In genomic region chr11:67563354-67564114, GRCh38 we compare ENCODE assay signal across 10 cellular contexts. TPM values are rescaled to one million over a fixed set of nuclear protein-coding genes. Genes with fewer than 3 reads are reported as not detected.
DNase-seq lines count a peak whose midpoint lies in the region; ATAC-seq and TF ChIP-seq lines count a peak whose summit lies in the region.
"Had no signal": no experiment of that assay in that cellular context is flagged by ENCODE, and none has a peak within 500 bp of the region (broad histone marks: within the 10 kb centered on the region; RNA-seq: fewer than 3 reads in every experiment).

No MANE protein-coding gene starts in this region.

- POLR2A ChIA-PET in T-cell (lab: Charles Lee): no interaction called here

- no peak overlapping the region for H3K4me3 Mint-ChIP-seq in type B pancreatic cell
- no peak overlapping the region for H3K4me3 Mint-ChIP-seq in T-cell
- H3K4me3 Mint-ChIP-seq: immature natural killer cell had no signal

- H3K9me3 Mint-ChIP-seq in type B pancreatic cell (no peaks in the 10 kb centered on the region), T-cell (no peaks in the 10 kb centered on the region)

- CTCF ChIA-PET in T-cell (lab: Charles Lee): no interaction called here

- TF ChIP-seq CTCF in cardiac fibroblast (IDR thresholded peaks at IDR 0.05; ENCODE audit: low read depth, low read length) (no peak), type B pancreatic cell (conservative IDR thresholded peaks at IDR 0.05) (no peak)

- H3K27ac Mint-ChIP-seq in type B pancreatic cell: peak overlapping the region; percentile 9
- H3K27ac Mint-ChIP-seq in T-cell: no peak overlapping the region
- H3K27ac Mint-ChIP-seq: immature natural killer cell had no signal

- DNase-seq in HT1080 (ENCODE audit: low read depth) (peak; percentile 81), cardiac fibroblast (ENCODE audit: low read depth in 2 of 2) (peak; percentile 81 to 91), kidney tubule cell (ENCODE audit: low spot score) (peak; percentile 99), type B pancreatic cell (ENCODE audit: extremely low spot score, unreplicated experiment) (no peak), T-cell (no peak), OCI-M2 (lab: John Stamatoyannopoulos, UW; ENCODE audit: unreplicated experiment) (no peak)
- no peak for DNase-seq in activated effector memory CD4-positive, alpha-beta T cell treated with anti-CD3 and anti-CD28 coated beads, Interleukin-2, amount 50 U/mL, for 16 hours
- DNase-seq: immature natural killer cell, KBM-7 had no signal

- ATAC-seq in GM18868 (IDR thresholded peaks at IDR 0.05; ENCODE audit: unreplicated experiment): no peak
- no peak for ATAC-seq in T-cell (replicated peaks in 1 of 4)

- H3K4me1 Mint-ChIP-seq in type B pancreatic cell (ENCODE audit: unreplicated experiment) (peaks cover 10% of the 10 kb centered on the region), T-cell (peaks cover 0 to 3% (median 1%) of the 10 kb centered on the region in 3 donors)

- H3K4me3 ChIP-seq in cardiac fibroblast (replicated peaks in 1 of 2; ENCODE audit: low read depth in 2 of 2, low read length in 2 of 2): no peak overlapping the region

- no peaks in the 10 kb centered on the region for H3K36me3 Mint-ChIP-seq in type B pancreatic cell
- no peaks in the 10 kb centered on the region for H3K36me3 Mint-ChIP-seq in T-cell
- H3K36me3 Mint-ChIP-seq: immature natural killer cell had no signal

- H3K27me3 Mint-ChIP-seq in type B pancreatic cell: peaks cover 3% of the 10 kb centered on the region
- peaks cover 4 to 10% of the 10 kb centered on the region in 2 donors for H3K27me3 Mint-ChIP-seq in T-cell

RNA-seq across cellular contexts. Expression of gene GSTP1, which starts 20.1 kb away (rescaled TPM):
- total RNA-seq in HT1080 (2014; rRNA removed; shearing (Covaris generic)): 904 and 1,034 TPM in 2 replicates
- 447 and 524 TPM in 2 replicates for polyA plus RNA-seq in HT1080 (2015; cell fraction: cytosol; rRNA removed)
- polyA plus RNA-seq in HT1080 (2015; cell fraction: nucleus; rRNA removed): 287 and 326 TPM in 2 replicates
- total RNA-seq in type B pancreatic cell (ENCODE audit: low replicate concordance) (1,009 and 1,011 TPM in 2 replicates), T-cell (100 to 1,000 TPM in 3 of 5 donors, 10 to 100 TPM in 2; 68.3 to 200 (median 151) TPM)

RNA-seq across cellular contexts. Expression of gene CABP2, which starts 40.3 kb away (rescaled TPM):
- total RNA-seq in HT1080 (2014; rRNA removed; shearing (Covaris generic)): not detected in 2 replicates
- not detected in 2 replicates for polyA plus RNA-seq in HT1080 (2015; cell fraction: cytosol; rRNA removed)
- polyA plus RNA-seq in HT1080 (2015; cell fraction: nucleus; rRNA removed): not detected in 2 replicates
- total RNA-seq in type B pancreatic cell (ENCODE audit: low replicate concordance) (not detected in 2 replicates), T-cell (not detected)
- polyA plus RNA-seq: immature natural killer cell had no signal

RNA-seq across cellular contexts. Expression of gene NDUFV1, which starts 43.2 kb away (rescaled TPM):
- total RNA-seq in HT1080 (2014; rRNA removed; shearing (Covaris generic)): 202 and 217 TPM in 2 replicates
- 136 and 158 TPM in 2 replicates for polyA plus RNA-seq in HT1080 (2015; cell fraction: cytosol; rRNA removed)
- 321 and 330 TPM in 2 replicates for polyA plus RNA-seq in HT1080 (2015; cell fraction: nucleus; rRNA removed)
- total RNA-seq in type B pancreatic cell (ENCODE audit: low replicate concordance) (220 and 226 TPM in 2 replicates), T-cell (100 to 1,000 TPM; 199 to 250 (median 238) TPM)

RNA-seq across cellular contexts. Expression of gene CDK2AP2, which starts 55.6 kb away (rescaled TPM):
- total RNA-seq in HT1080 (2014; rRNA removed; shearing (Covaris generic)): 20.0 and 24.7 TPM in 2 replicates
- polyA plus RNA-seq in HT1080 (2015; cell fraction: cytosol; rRNA removed): 32.1 and 44.6 TPM in 2 replicates
- polyA plus RNA-seq in HT1080 (2015; cell fraction: nucleus; rRNA removed): 9.5 and 15.3 TPM in 2 replicates
- 34.9 and 37.5 TPM in 2 replicates for total RNA-seq in type B pancreatic cell (ENCODE audit: low replicate concordance)
- 10 to 100 TPM; 31.0 to 90.8 (median 79.9) TPM for total RNA-seq in T-cell

RNA-seq across cellular contexts. Expression of gene PITPNM1, which starts 58.4 kb away (rescaled TPM):
- 0.13 and 0.90 TPM in 2 replicates for total RNA-seq in HT1080 (2014; rRNA removed; shearing (Covaris generic))
- polyA plus RNA-seq in HT1080 (2015; cell fraction: cytosol; rRNA removed): 0.21 and 1.3 TPM in 2 replicates
- 0.33 and 0.41 TPM in 2 replicates for polyA plus RNA-seq in HT1080 (2015; cell fraction: nucleus; rRNA removed)
- total RNA-seq in type B pancreatic cell (ENCODE audit: low replicate concordance): 50.4 and 51.7 TPM in 2 replicates
- total RNA-seq in T-cell: 100 to 1,000 TPM in 4 of 5 donors, 10 to 100 TPM in 1; 74.2 to 167 (median 149) TPM

Comparison
In these comparisons a context has a peak if more than half of its experiments do, and no peak if none do; other contexts are left out.
1. DNase-seq: peak in HT1080 (single experiment), cardiac fibroblast (2 of 2) and kidney tubule cell (single experiment); none in type B pancreatic cell (single experiment), T-cell (0 of 34), activated effector memory CD4-positive, alpha-beta T cell treated with anti-CD3 and anti-CD28 coated beads, Interleukin-2, amount 50 U/mL, for 16 hours (single experiment) and OCI-M2 (single experiment).